Comparison of ENCODE assay signal across 1 cellular context in genomic region chr16:21664801-21665492, GRCh38.
A peak's percentile ranks its signal among the peaks of the same experiment; 100 is the strongest.
TF ChIP-seq lines count a peak whose summit lies in the region.

No MANE protein-coding gene starts in this region.

TF ChIP-seq in HEK293, 187 proteins besides CTCF, POLR2A, EP300 and RAD21 (continued from another document and continues in another):
- TF ChIP-seq ZNF654 (tag by site-specific recombination; IDR thresholded peaks at IDR 0.05; ENCODE audit: low read depth) (0 out of 2 replicates have a peak, but pooled peaks have one; percentile 15), ZXDB (tag by site-specific recombination; IDR thresholded peaks at IDR 0.05) (0 out of 2 replicates have a peak, but pooled peaks have one; percentile 29), ZBTB17 (tag by site-specific recombination; IDR thresholded peaks at IDR 0.05) (no peak), ZNF24 (tag by site-specific recombination; IDR thresholded peaks at IDR 0.05) (no peak), ZNF214 (tag by site-specific recombination; IDR thresholded peaks at IDR 0.05; ENCODE audit: borderline replicate concordance) (no peak), ZNF544 (tag by site-specific recombination; IDR thresholded peaks at IDR 0.05) (no peak), ZNF658 (tag by site-specific recombination; IDR thresholded peaks at IDR 0.05) (no peak), ZBTB11 (tag by site-specific recombination; conservative IDR thresholded peaks at IDR 0.05; ENCODE audit: low read depth) (peak; percentile 59), ZNF768 (tag by site-specific recombination; IDR thresholded peaks at IDR 0.05) (peak; percentile 78), ZNF777 (tag by site-specific recombination; IDR thresholded peaks at IDR 0.05; ENCODE audit: borderline replicate concordance) (no peak), ZBTB20 (tag by site-specific recombination; IDR thresholded peaks at IDR 0.05) (no peak), ZNF791 (tag by site-specific recombination; IDR thresholded peaks at IDR 0.05) (no peak), ZNF433 (tag by site-specific recombination; IDR thresholded peaks at IDR 0.05; ENCODE audit: low read depth) (0 out of 2 replicates have a peak, but pooled peaks have one; percentile 51), ZBTB44 (tag by site-specific recombination; IDR thresholded peaks at IDR 0.05) (no peak), ZFP37 (tag by site-specific recombination; IDR thresholded peaks at IDR 0.05) (no peak), ZNF133 (tag by site-specific recombination; IDR thresholded peaks at IDR 0.05) (no peak), ZBTB8A (tag by site-specific recombination; IDR thresholded peaks at IDR 0.05) (peak; percentile 61; the same call in 1 of the 2 replicates), ZNF529 (tag by site-specific recombination; IDR thresholded peaks at IDR 0.05; ENCODE audit: insufficient replicate concordance) (no peak), MZF1 (tag by site-specific recombination; IDR thresholded peaks at IDR 0.05; ENCODE audit: borderline replicate concordance) (no peak), ZNF202 (tag by site-specific recombination; IDR thresholded peaks at IDR 0.05; ENCODE audit: borderline replicate concordance) (no peak), ZNF837 (tag by site-specific recombination; IDR thresholded peaks at IDR 0.05) (no peak), ZNF707 (tag by site-specific recombination; IDR thresholded peaks at IDR 0.05) (no peak), ZNF26 (tag by site-specific recombination; IDR thresholded peaks at IDR 0.05) (no peak), ZNF426 (tag by site-specific recombination; IDR thresholded peaks at IDR 0.05) (peak; percentile 67), ZNF2 (tag by site-specific recombination; IDR thresholded peaks at IDR 0.05) (no peak), ZNF394 (tag by site-specific recombination; IDR thresholded peaks at IDR 0.05; ENCODE audit: borderline replicate concordance) (peak; percentile 80; the same call in 1 of the 2 replicates), ZBTB7A (tag by site-specific recombination; IDR thresholded peaks at IDR 0.05; ENCODE audit: low read depth) (no peak), ZNF155 (tag by site-specific recombination; IDR thresholded peaks at IDR 0.05) (no peak), IKZF3 (tag by site-specific recombination; IDR thresholded peaks at IDR 0.05) (no peak), ZNF571 (tag by site-specific recombination; IDR thresholded peaks at IDR 0.05) (no peak), ZNF623 (tag by site-specific recombination; IDR thresholded peaks at IDR 0.05) (peak; percentile 52; the same call in 1 of the 2 replicates), INSM2 (tag by site-specific recombination; IDR thresholded peaks at IDR 0.05) (no peak), ZFHX2 (tag by site-specific recombination; conservative IDR thresholded peaks at IDR 0.05) (no peak), ZNF266 (tag by site-specific recombination; IDR thresholded peaks at IDR 0.05; ENCODE audit: low read depth) (peak; percentile 79), ZNF830 (tag by site-specific recombination; IDR thresholded peaks at IDR 0.05; ENCODE audit: low read depth) (no peak), ZNF23 (tag by site-specific recombination; IDR thresholded peaks at IDR 0.05; ENCODE audit: borderline replicate concordance) (no peak), REPIN1 (tag by site-specific recombination; IDR thresholded peaks at IDR 0.05; ENCODE audit: low read depth) (no peak), ZFP41 (tag by site-specific recombination; IDR thresholded peaks at IDR 0.05; ENCODE audit: borderline replicate concordance) (no peak), ZNF555 (tag by site-specific recombination; conservative IDR thresholded peaks at IDR 0.05) (peak; percentile 49), ELK4 (IDR thresholded peaks at IDR 0.05; ENCODE audit: borderline replicate concordance, low read depth, low read length) (no peak), ZBTB48 (tag by site-specific recombination; IDR thresholded peaks at IDR 0.05) (no peak), KLF10 (tag by site-specific recombination; IDR thresholded peaks at IDR 0.05) (no peak), ZNF140 (tag by site-specific recombination; IDR thresholded peaks at IDR 0.05) (peak; percentile 39; the same call in 1 of the 2 replicates), ZNF311 (tag by site-specific recombination; IDR thresholded peaks at IDR 0.05; ENCODE audit: borderline replicate concordance) (no peak), TRIM28 (IDR thresholded peaks at IDR 0.05; ENCODE audit: borderline replicate concordance, low read length) (no peak)
- TF ChIP-seq, protein P1, sequence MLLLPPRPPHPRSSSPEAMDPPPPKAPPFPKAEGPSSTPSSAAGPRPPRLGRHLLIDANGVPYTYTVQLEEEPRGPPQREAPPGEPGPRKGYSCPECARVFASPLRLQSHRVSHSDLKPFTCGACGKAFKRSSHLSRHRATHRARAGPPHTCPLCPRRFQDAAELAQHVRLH (tag by site-specific recombination; IDR thresholded peaks at IDR 0.05), result no peak
- TF ChIP-seq, protein P2, sequence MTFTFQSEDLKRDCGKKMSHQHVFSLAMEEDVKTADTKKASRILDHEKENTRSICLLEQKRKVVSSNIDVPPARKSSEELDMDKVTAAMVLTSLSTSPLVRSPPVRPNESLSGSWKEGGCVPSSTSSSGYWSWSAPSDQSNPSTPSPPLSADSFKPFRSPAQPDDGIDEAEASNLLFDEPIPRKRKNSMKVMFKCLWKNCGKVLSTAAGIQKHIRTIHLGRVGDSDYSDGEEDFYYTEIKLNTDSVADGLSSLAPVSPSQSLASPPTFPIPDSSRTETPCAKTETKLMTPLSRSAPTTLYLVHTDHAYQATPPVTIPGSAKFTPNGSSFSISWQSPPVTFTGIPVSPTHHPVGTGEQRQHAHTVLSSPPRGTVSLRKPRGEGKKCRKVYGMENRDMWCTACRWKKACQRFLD (tag by site-specific recombination; IDR thresholded peaks at IDR 0.05), result 0 out of 2 replicates have a peak, but pooled peaks have one; percentile 24
- TF ChIP-seq, protein P3, sequence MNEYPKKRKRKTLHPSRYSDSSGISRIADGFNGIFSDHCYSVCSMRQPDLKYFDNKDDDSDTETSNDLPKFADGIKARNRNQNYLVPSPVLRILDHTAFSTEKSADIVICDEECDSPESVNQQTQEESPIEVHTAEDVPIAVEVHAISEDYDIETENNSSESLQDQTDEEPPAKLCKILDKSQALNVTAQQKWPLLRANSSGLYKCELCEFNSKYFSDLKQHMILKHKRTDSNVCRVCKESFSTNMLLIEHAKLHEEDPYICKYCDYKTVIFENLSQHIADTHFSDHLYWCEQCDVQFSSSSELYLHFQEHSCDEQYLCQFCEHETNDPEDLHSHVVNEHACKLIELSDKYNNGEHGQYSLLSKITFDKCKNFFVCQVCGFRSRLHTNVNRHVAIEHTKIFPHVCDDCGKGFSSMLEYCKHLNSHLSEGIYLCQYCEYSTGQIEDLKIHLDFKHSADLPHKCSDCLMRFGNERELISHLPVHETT (tag by site-specific recombination; IDR thresholded peaks at IDR 0.05), result no peak
- TF ChIP-seq, protein P4, sequence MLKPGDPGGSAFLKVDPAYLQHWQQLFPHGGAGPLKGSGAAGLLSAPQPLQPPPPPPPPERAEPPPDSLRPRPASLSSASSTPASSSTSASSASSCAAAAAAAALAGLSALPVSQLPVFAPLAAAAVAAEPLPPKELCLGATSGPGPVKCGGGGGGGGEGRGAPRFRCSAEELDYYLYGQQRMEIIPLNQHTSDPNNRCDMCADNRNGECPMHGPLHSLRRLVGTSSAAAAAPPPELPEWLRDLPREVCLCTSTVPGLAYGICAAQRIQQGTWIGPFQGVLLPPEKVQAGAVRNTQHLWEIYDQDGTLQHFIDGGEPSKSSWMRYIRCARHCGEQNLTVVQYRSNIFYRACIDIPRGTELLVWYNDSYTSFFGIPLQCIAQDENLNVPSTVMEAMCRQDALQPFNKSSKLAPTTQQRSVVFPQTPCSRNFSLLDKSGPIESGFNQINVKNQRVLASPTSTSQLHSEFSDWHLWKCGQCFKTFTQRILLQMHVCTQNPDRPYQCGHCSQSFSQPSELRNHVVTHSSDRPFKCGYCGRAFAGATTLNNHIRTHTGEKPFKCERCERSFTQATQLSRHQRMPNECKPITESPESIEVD (tag by site-specific recombination; IDR thresholded peaks at IDR 0.05), result no peak
- TF ChIP-seq, protein P5, sequence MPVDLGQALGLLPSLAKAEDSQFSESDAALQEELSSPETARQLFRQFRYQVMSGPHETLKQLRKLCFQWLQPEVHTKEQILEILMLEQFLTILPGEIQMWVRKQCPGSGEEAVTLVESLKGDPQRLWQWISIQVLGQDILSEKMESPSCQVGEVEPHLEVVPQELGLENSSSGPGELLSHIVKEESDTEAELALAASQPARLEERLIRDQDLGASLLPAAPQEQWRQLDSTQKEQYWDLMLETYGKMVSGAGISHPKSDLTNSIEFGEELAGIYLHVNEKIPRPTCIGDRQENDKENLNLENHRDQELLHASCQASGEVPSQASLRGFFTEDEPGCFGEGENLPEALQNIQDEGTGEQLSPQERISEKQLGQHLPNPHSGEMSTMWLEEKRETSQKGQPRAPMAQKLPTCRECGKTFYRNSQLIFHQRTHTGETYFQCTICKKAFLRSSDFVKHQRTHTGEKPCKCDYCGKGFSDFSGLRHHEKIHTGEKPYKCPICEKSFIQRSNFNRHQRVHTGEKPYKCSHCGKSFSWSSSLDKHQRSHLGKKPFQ (tag by site-specific recombination; IDR thresholded peaks at IDR 0.05), result no peak
